In the genomic region with DNA sequence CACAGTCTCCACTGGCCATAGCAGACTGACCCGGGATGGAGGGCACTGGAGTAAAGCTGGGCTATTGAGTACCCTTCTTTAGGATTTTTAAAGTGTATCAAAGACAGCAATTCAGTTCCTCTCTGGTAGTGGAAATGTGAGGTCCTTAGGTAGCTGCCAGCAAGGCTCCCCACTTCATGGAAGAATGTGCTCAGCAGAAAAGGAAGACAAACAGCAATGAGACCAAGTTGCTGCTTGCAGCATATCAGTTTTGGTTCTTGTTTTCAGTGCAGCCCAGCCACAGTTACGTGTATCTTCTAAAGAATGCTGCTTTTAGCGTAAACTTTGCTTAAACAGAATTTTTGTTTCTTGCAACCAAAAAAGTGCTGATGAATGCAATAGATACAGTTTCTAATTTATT, we compare ENCODE assay signal across 14 cellular contexts.
A peak's percentile ranks its signal among the peaks of the same experiment; 100 is the strongest.
DNase-seq lines count a peak whose midpoint lies in the region; ATAC-seq, FAIRE-seq and TF ChIP-seq lines count a peak whose summit lies in the region.
"Had no signal": no experiment of that assay in that cellular context is flagged by ENCODE, and none has a peak within 500 bp of the region (broad histone marks: within the 10 kb centered on the region; RNA-seq: fewer than 3 reads in every experiment).

No MANE protein-coding gene starts in this region.

- H3K9me3 ChIP-seq in Loucy (ENCODE audit: insufficient read depth, low read depth, low read length) (no peaks in the 10 kb centered on the region), mesenchymal stem cell (ENCODE audit: control insufficient read depth, low read length) (no peaks in the 10 kb centered on the region), HepG2 (ENCODE audit: low read length) (no peaks in the 10 kb centered on the region; the same call in 1 of the 2 replicates)
- H3K9me3 ChIP-seq: Peyer's patch had no signal

- no peaks in the 10 kb centered on the region for H3K27me3 ChIP-seq in Loucy (ENCODE audit: insufficient read depth, low read length, poor library complexity, severe bottlenecking)
- H3K27me3 ChIP-seq in mesenchymal stem cell (ENCODE audit: control insufficient read depth in 1 of 2, insufficient read depth in 1 of 2, low read length in 2 of 2) = no peaks in the 10 kb centered on the region
- H3K27me3 ChIP-seq in HepG2 (ENCODE audit: control insufficient read depth in 1 of 2, insufficient read depth in 2 of 2, low read length in 2 of 2) = no peaks in the 10 kb centered on the region
- H3K27me3 ChIP-seq: Peyer's patch had no signal

- no peak overlapping the region for H4K91ac ChIP-seq in mesenchymal stem cell (ENCODE audit: low read length)

- no peak overlapping the region for H3K4ac ChIP-seq in mesenchymal stem cell (ENCODE audit: low read depth in 1 of 2, low read length in 2 of 2)

- 89% methylated on average over 2 of the region's 3 CpGs for WGBS in mesenchymal stem cell
- 4% methylated on average over 3 of the region's 3 CpGs for WGBS in HepG2 (ENCODE audit: low lambda C conversion rate)

- no peaks in the 10 kb centered on the region for H3K79me2 ChIP-seq in Loucy (ENCODE audit: insufficient read depth, low read length)
- H3K79me2 ChIP-seq in HepG2 (ENCODE audit: insufficient read depth, low read length) = no peaks in the 10 kb centered on the region

- no peak overlapping the region for H3K4me3 ChIP-seq in Loucy (ENCODE audit: low read length, poor library complexity, severe bottlenecking)
- H3K4me3 ChIP-seq in mesenchymal stem cell (ENCODE audit: insufficient read depth in 1 of 2, low read depth in 1 of 2, low read length in 2 of 2) = no peak overlapping the region
- no peak overlapping the region for H3K4me3 ChIP-seq in HepG2 (replicated peaks in 1 of 3; ENCODE audit: insufficient read depth in 1 of 3, low read depth in 2 of 3, low read length in 3 of 3)
- H3K4me3 ChIP-seq: Peyer's patch had no signal

- H3K14ac ChIP-seq in mesenchymal stem cell (ENCODE audit: low read length in 2 of 2) = no peak overlapping the region

- H3K9ac ChIP-seq in Loucy (ENCODE audit: low read depth, low read length, poor library complexity, severe bottlenecking) (no peak overlapping the region), mesenchymal stem cell (ENCODE audit: low read length) (no peak overlapping the region), HepG2 (ENCODE audit: insufficient read depth, low read depth, low read length) (no peak overlapping the region)

- TF ChIP-seq EP300 in HepG2 (IDR thresholded peaks at IDR 0.05; ENCODE audit: low read depth in 2 of 2, low read length in 2 of 2) (no peak), HepG2 (CRISPR knock-in tag; IDR thresholded peaks at IDR 0.05; ENCODE audit: borderline replicate concordance) (no peak)

- in situ Hi-C loops in HepG2 (cut with HindIII; ENCODE audit: extremely low pct_ligation_motif_present, low pct_unique_long_range_greater_than_20kb) = no loop called here

- DNase-seq in mesenchymal stem cell = no peak
- DNase-seq in 8988T = no peak
- DNase-seq in T-helper 1 cell = no peak
- DNase-seq in DMS53 (lab: John Stamatoyannopoulos, UW) = no peak
- no peak for DNase-seq in HepG2 (ENCODE audit: low spot score)
- DNase-seq: activated CD8-positive, alpha-beta memory T cell treated with anti-CD3 and anti-CD28 coated beads, Interleukin-2, amount 50 U/mL, for 48 hours; effector memory CD8-positive, alpha-beta T cell; KBM-7; NCI-H2107; Peyer's patch; stimulated activated CD4-positive, alpha-beta T cell treated with anti-CD3 and anti-CD28 coated beads, Interleukin-12 subunit alpha, Interleukin-12 subunit beta, amount 100 ng/mL, for 4 hours had no signal

- H3F3A ChIP-seq in Loucy (ENCODE audit: low read depth) = no peaks in the 10 kb centered on the region

- H4K8ac ChIP-seq in mesenchymal stem cell (ENCODE audit: low read length) = no peak overlapping the region

- H2BK12ac ChIP-seq in mesenchymal stem cell (ENCODE audit: low read length in 2 of 2) = peak overlapping the region in 1 of 2 experiments; percentile 77

- H3K79me1 ChIP-seq in mesenchymal stem cell (replicated peaks; ENCODE audit: low read length, poor library complexity, severe bottlenecking) = no peaks in the 10 kb centered on the region

- TF ChIP-seq CTCF in Loucy (conservative IDR thresholded peaks at IDR 0.05; ENCODE audit: low read length) (no peak), HepG2 (CRISPR knock-in tag; IDR thresholded peaks at IDR 0.05) (no peak)

- no peak for TF ChIP-seq POLR2A in HepG2 (IDR thresholded peaks at IDR 0.05; ENCODE audit: insufficient read depth in 1 of 2, low read depth in 2 of 2, low read length in 2 of 2)

- H2BK5ac ChIP-seq in mesenchymal stem cell (ENCODE audit: low read depth, low read length, poor library complexity, severe bottlenecking) = no peak overlapping the region

- no peak for TF ChIP-seq RAD21 in HepG2 (CRISPR knock-in tag; IDR thresholded peaks at IDR 0.05)

- CTCF ChIA-PET in HepG2 (lab: Yijun Ruan, JAX; ENCODE audit: low intra/inter-chr PET ratio, low total read pairs) = no interaction called here

- peak overlapping the region; percentile 3 to 52 for H3K18ac ChIP-seq in mesenchymal stem cell (ENCODE audit: low read depth in 1 of 2, low read length in 2 of 2)

- FAIRE-seq in HepG2 (lab: Jason Lieb, UNC) = no peak

- H2BK120ac ChIP-seq in mesenchymal stem cell (ENCODE audit: low read depth, low read length) = no peak overlapping the region

- H3K4me2 ChIP-seq in Loucy (ENCODE audit: low read depth, low read length, poor library complexity, severe bottlenecking) (no peak overlapping the region), mesenchymal stem cell (ENCODE audit: low read length, poor library complexity, severe bottlenecking) (no peak overlapping the region), HepG2 (ENCODE audit: low read depth, low read length) (no peak overlapping the region)

- intact Hi-C loops in HepG2 (cut with micrococcal nuclease; ENCODE audit: unreplicated experiment) = no loop called here

- H4K20me1 ChIP-seq in Loucy (ENCODE audit: insufficient read depth, low read length, poor library complexity, severe bottlenecking) = no peaks in the 10 kb centered on the region
- no peaks in the 10 kb centered on the region for H4K20me1 ChIP-seq in HepG2 (ENCODE audit: insufficient read depth, low read length)

- H3K4me1 ChIP-seq in Loucy (ENCODE audit: insufficient read depth, low read length, poor library complexity, severe bottlenecking) (no peaks in the 10 kb centered on the region), mesenchymal stem cell (ENCODE audit: control insufficient read depth, insufficient read depth, low read depth, low read length) (no peaks in the 10 kb centered on the region), HepG2 (ENCODE audit: insufficient read depth, low read length) (no peaks in the 10 kb centered on the region)
- H3K4me1 ChIP-seq: Peyer's patch had no signal

- BruUV-seq in HepG2 (replicated peaks; lab: Mats Ljungman, UMichigan) = no TSS peak

- peak overlapping the region; percentile 18 for H2AFZ ChIP-seq in Loucy (ENCODE audit: low read length)
- H2AFZ ChIP-seq in mesenchymal stem cell (ENCODE audit: low read depth, low read length) = no peak overlapping the region
- no peak overlapping the region for H2AFZ ChIP-seq in HepG2 (ENCODE audit: low read length)

- no peak overlapping the region for H2AK5ac ChIP-seq in mesenchymal stem cell (ENCODE audit: low read length, severe bottlenecking)

- POLR2A ChIA-PET in HepG2 (lab: Yijun Ruan, JAX) = no interaction called here

- H3K27ac ChIP-seq in mesenchymal stem cell (ENCODE audit: low read length, poor library complexity, severe bottlenecking) (no peak overlapping the region), HepG2 (ENCODE audit: extremely low read length, insufficient read depth, low read length) (no peak overlapping the region)
- H3K27ac ChIP-seq: Peyer's patch had no signal

- H3K36me3 ChIP-seq in Loucy (ENCODE audit: insufficient read depth, low read length) (no peaks in the 10 kb centered on the region), mesenchymal stem cell (ENCODE audit: control insufficient read depth in 1 of 2, insufficient read depth in 2 of 2, low read depth in 1 of 2, low read length in 2 of 2) (no peaks in the 10 kb centered on the region), HepG2 (replicated peaks in 1 of 2; ENCODE audit: control insufficient read depth in 1 of 2, insufficient read depth in 2 of 2, low read length in 2 of 2) (no peaks in the 10 kb centered on the region)
- H3K36me3 ChIP-seq: Peyer's patch had no signal

- ATAC-seq in GM18502 (IDR thresholded peaks at IDR 0.05; ENCODE audit: poor library complexity, unreplicated experiment) = peak; percentile 56
- ATAC-seq in GM21423 (IDR thresholded peaks at IDR 0.05; ENCODE audit: unreplicated experiment) = peak; percentile 44
- no peak for ATAC-seq in HepG2
- ATAC-seq: effector memory CD8-positive, alpha-beta T cell had no signal

- H3K23ac ChIP-seq in mesenchymal stem cell (ENCODE audit: low read length in 2 of 2) = no peak overlapping the region

- H2BK15ac ChIP-seq in mesenchymal stem cell (ENCODE audit: low read depth, poor library complexity, severe bottlenecking) = no peak overlapping the region

- H3K9me2 ChIP-seq in Loucy (replicated peaks; ENCODE audit: low read depth, low read length) = no peaks in the 10 kb centered on the region

TF ChIP-seq in HepG2, 621 proteins besides CTCF, POLR2A, EP300 and RAD21:
- TF ChIP-seq NFATC3 (CRISPR knock-in tag; IDR thresholded peaks at IDR 0.05) = no peak
- peak in 1 of 2 experiments; percentile 56; a peak in 2 of 4 replicates for TF ChIP-seq MAFK (conservative IDR thresholded peaks at IDR 0.05 in 1 of 2, IDR thresholded peaks at IDR 0.05 in 1 of 2; ENCODE audit: low read length in 2 of 2)
TF ChIP-seq in HepG2: peak in this region for 1.
